In the genomic region with DNA sequence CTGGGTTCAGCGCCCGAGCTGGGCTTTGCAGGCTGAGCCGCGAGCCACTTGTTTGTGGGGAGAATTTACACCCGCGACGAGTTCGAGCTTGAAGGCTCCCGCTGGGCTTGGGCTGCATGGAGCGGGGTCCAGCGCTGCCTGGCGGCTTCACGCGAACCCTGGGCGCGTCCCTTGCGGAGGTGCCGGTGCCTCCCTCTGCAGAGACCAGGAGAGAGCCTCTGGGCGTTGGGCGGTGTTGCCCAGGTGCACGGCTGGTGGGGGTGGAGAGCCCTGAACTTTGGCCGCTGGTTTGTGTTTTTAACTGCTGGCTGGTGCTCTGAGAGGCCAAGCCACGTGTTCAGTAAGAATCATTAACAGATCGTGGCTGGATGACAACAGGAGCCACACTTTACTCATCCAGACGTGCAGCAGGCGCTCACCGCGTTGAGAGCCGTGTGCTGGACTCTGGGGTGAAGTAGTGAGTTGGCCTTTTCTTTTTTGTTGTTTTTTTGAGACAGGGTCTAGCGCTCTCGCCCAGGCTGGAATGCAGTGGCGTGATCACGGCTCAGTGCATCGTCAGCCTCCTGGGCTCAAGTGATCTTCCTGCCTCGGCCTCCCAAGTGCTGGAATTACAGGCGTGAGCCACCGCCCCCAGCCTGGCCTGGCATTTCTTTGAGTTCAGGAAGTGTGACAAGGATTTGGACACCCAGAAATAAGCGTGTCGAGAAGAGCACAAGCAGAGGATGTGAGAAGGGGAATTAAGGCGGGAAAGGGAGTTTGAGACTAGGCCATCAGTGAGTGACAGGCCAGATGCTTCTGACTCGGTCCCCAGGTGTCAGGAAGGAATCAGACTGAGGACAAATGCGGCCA, we compare ENCODE assay signal across 1 cellular context.
TF ChIP-seq lines count a peak whose summit lies in the region.

No MANE protein-coding gene starts in this region.

TF ChIP-seq in SK-N-SH treated with all-trans-retinoic acid at 6 μM for 48 hours, 23 proteins besides CTCF, POLR2A, EP300 and RAD21 (continued from another document):
- TF ChIP-seq, protein P1, sequence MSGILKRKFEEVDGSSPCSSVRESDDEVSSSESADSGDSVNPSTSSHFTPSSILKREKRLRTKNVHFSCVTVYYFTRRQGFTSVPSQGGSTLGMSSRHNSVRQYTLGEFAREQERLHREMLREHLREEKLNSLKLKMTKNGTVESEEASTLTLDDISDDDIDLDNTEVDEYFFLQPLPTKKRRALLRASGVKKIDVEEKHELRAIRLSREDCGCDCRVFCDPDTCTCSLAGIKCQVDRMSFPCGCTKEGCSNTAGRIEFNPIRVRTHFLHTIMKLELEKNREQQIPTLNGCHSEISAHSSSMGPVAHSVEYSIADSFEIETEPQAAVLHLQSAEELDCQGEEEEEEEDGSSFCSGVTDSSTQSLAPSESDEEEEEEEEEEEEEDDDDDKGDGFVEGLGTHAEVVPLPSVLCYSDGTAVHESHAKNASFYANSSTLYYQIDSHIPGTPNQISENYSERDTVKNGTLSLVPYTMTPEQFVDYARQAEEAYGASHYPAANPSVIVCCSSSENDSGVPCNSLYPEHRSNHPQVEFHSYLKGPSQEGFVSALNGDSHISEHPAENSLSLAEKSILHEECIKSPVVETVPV (CRISPR knock-in tag; IDR thresholded peaks at IDR 0.05): no peak
- TF ChIP-seq, protein P2, sequence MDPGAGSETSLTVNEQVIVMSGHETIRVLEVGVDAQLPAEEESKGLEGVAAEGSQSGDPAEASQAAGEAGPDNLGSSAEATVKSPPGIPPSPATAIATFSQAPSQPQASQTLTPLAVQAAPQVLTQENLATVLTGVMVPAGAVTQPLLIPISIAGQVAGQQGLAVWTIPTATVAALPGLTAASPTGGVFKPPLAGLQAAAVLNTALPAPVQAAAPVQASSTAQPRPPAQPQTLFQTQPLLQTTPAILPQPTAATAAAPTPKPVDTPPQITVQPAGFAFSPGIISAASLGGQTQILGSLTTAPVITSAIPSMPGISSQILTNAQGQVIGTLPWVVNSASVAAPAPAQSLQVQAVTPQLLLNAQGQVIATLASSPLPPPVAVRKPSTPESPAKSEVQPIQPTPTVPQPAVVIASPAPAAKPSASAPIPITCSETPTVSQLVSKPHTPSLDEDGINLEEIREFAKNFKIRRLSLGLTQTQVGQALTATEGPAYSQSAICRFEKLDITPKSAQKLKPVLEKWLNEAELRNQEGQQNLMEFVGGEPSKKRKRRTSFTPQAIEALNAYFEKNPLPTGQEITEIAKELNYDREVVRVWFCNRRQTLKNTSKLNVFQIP (CRISPR knock-in tag; IDR thresholded peaks at IDR 0.05; ENCODE audit: borderline replicate concordance, low read depth): no peak
- TF ChIP-seq ARNTL (CRISPR knock-in tag; IDR thresholded peaks at IDR 0.05; ENCODE audit: borderline replicate concordance, low read depth): no peak
